23 cellular contexts compared by ENCODE assay signal in genomic region chr2:129490666-129491065, GRCh38.
DNase-seq lines count a peak whose midpoint lies in the region; ATAC-seq, FAIRE-seq and TF ChIP-seq lines count a peak whose summit lies in the region.
"Had no signal": no experiment of that assay in that cellular context is flagged by ENCODE, and none has a peak within 500 bp of the region (broad histone marks: within the 10 kb centered on the region; RNA-seq: fewer than 3 reads in every experiment).

No MANE protein-coding gene starts in this region.

- intact Hi-C loops in thyroid gland (cut with DNase I), result no loop called here

- H3K36me3 Mint-ChIP-seq in nephron (ENCODE audit: low read depth), result no peaks in the 10 kb centered on the region

- no peak overlapping the region for H3K4me3 Mint-ChIP-seq in nephron
- H3K4me3 Mint-ChIP-seq in stimulated activated naive CD8-positive, alpha-beta T cell treated with anti-CD3 and anti-CD28 coated beads, Interleukin-15, amount 100 ng/mL, for 72 hours, result no peak overlapping the region
- H3K4me3 Mint-ChIP-seq: CD4-positive, alpha-beta T cell had no signal

- H3K9me3 Mint-ChIP-seq in nephron, result no peaks in the 10 kb centered on the region
- H3K9me3 Mint-ChIP-seq in stimulated activated naive CD8-positive, alpha-beta T cell treated with anti-CD3 and anti-CD28 coated beads, Interleukin-15, amount 100 ng/mL, for 72 hours, result peaks cover 0 to 5% of the 10 kb centered on the region in 2 donors
- H3K9me3 Mint-ChIP-seq: CD4-positive, alpha-beta T cell had no signal

- no peaks in the 10 kb centered on the region for H3K36me3 ChIP-seq in hepatocyte (replicated peaks; ENCODE audit: insufficient read depth, low read depth)
- H3K36me3 ChIP-seq in thyroid gland, result no peaks in the 10 kb centered on the region
- H3K36me3 ChIP-seq in SK-N-SH (replicated peaks in 1 of 2; ENCODE audit: control insufficient read depth in 1 of 2, insufficient read depth in 2 of 2, low read length in 1 of 2), result no peaks in the 10 kb centered on the region
- H3K36me3 ChIP-seq: BLaER1, Peyer's patch, SJSA1 had no signal

- no peaks in the 10 kb centered on the region for H3K9me3 ChIP-seq in hepatocyte (ENCODE audit: low read depth)
- H3K9me3 ChIP-seq in thyroid gland, result no peaks in the 10 kb centered on the region
- H3K9me3 ChIP-seq in SK-N-SH, result no peaks in the 10 kb centered on the region
- H3K9me3 ChIP-seq: BLaER1, Caco-2, Peyer's patch, SJSA1 had no signal

- H3K79me2 ChIP-seq in hepatocyte (no peaks in the 10 kb centered on the region), SK-N-SH (ENCODE audit: insufficient read depth) (no peaks in the 10 kb centered on the region)

- no peaks in the 10 kb centered on the region for H3F3A ChIP-seq in SK-N-SH (replicated peaks; ENCODE audit: insufficient read depth)

- H3K9ac ChIP-seq in SK-N-SH, result no peak overlapping the region
- H3K9ac ChIP-seq: BLaER1 had no signal

- WGBS in hepatocyte (ENCODE audit: low lambda C conversion rate, missing lambda C conversion rate), result 87% methylated on average over 7 of the region's 7 CpGs
- 50 to 73% methylated on average over 7 of the region's 7 CpGs for WGBS in thyroid gland, 2 donors
- 32% methylated on average over 7 of the region's 7 CpGs for WGBS in SK-N-SH (ENCODE audit: low lambda C conversion rate)

- H4K20me1 ChIP-seq in hepatocyte (ENCODE audit: insufficient read depth, poor library complexity, severe bottlenecking) (no peaks in the 10 kb centered on the region), SK-N-SH (ENCODE audit: insufficient read depth) (no peaks in the 10 kb centered on the region)
- H4K20me1 ChIP-seq: BLaER1 had no signal

- H3K4me2 ChIP-seq in hepatocyte (no peak overlapping the region), SK-N-SH (no peak overlapping the region)
- H3K4me2 ChIP-seq: BLaER1 had no signal

- no peak for TF ChIP-seq RAD21 in SK-N-SH (IDR thresholded peaks at IDR 0.05; ENCODE audit: low read length)

- H3K4me1 Mint-ChIP-seq in nephron, result peaks cover 11% of the 10 kb centered on the region
- no peaks in the 10 kb centered on the region for H3K4me1 Mint-ChIP-seq in stimulated activated naive CD8-positive, alpha-beta T cell treated with anti-CD3 and anti-CD28 coated beads, Interleukin-15, amount 100 ng/mL, for 72 hours

- no peaks in the 10 kb centered on the region for H3K27me3 ChIP-seq in hepatocyte
- no peaks in the 10 kb centered on the region for H3K27me3 ChIP-seq in thyroid gland
- no peaks in the 10 kb centered on the region for H3K27me3 ChIP-seq in SK-N-SH (ENCODE audit: insufficient read depth)
- H3K27me3 ChIP-seq: BLaER1, Peyer's patch, SJSA1 had no signal

- no peak for TF ChIP-seq POLR2A in thyroid gland (IDR thresholded peaks at IDR 0.05)

- peak overlapping the region; percentile 49 to 73 (median 72) for H3K27ac Mint-ChIP-seq in nephron
- H3K27ac Mint-ChIP-seq in stimulated activated naive CD8-positive, alpha-beta T cell treated with anti-CD3 and anti-CD28 coated beads, Interleukin-15, amount 100 ng/mL, for 72 hours, result no peak overlapping the region
- H3K27ac Mint-ChIP-seq: CD4-positive, alpha-beta T cell had no signal

- TF ChIP-seq CTCF in hepatocyte (IDR thresholded peaks at IDR 0.05; ENCODE audit: poor library complexity), result no peak
- TF ChIP-seq CTCF in nephron (IDR thresholded peaks at IDR 0.05; ENCODE audit: unreplicated experiment in 3 of 3), result no peak
- no peak for TF ChIP-seq CTCF in thyroid gland (IDR thresholded peaks at IDR 0.05)
- no peak for TF ChIP-seq CTCF in SK-N-SH (IDR thresholded peaks at IDR 0.05)

- H3K27ac ChIP-seq in hepatocyte (no peak overlapping the region), thyroid gland (no peak overlapping the region), SK-N-SH (ENCODE audit: low read depth in 2 of 2, low read length in 1 of 2) (no peak overlapping the region)
- H3K27ac ChIP-seq: 22Rv1, BLaER1, Peyer's patch, SJSA1 had no signal

- H2AFZ ChIP-seq in hepatocyte (no peak overlapping the region), SK-N-SH (ENCODE audit: low read depth) (no peak overlapping the region)

- FAIRE-seq in RCC 7860 (lab: Jason Lieb, UNC), result no peak
- FAIRE-seq: GM12891, H54 had no signal

- TF ChIP-seq EP300 in SK-N-SH (IDR thresholded peaks at IDR 0.05; ENCODE audit: borderline replicate concordance in 1 of 2, low read depth in 1 of 2, low read length in 1 of 2), result no peak

- CTCF ChIA-PET in SK-N-SH (lab: Yijun Ruan, JAX), result no interaction called here

- no peak for ATAC-seq in stimulated activated naive CD8-positive, alpha-beta T cell treated with anti-CD3 and anti-CD28 coated beads, Interleukin-15, amount 100 ng/mL, for 72 hours

- H3K27me3 Mint-ChIP-seq in nephron (ENCODE audit: low read depth), result peaks cover 9% of the 10 kb centered on the region
- peaks cover 12% of the 10 kb centered on the region for H3K27me3 Mint-ChIP-seq in stimulated activated naive CD8-positive, alpha-beta T cell treated with anti-CD3 and anti-CD28 coated beads, Interleukin-15, amount 100 ng/mL, for 72 hours

- POLR2A ChIA-PET in SK-N-SH (lab: Yijun Ruan, JAX), result no interaction called here

- DNase-seq in NCI-H2171 treated with DMSO at 0.1 percent for 48 hours (lab: John Stamatoyannopoulos, UW), result peak; percentile 5
- no peak for DNase-seq in NCI-H2171 (lab: John Stamatoyannopoulos, UW)
- DNase-seq in hepatocyte (ENCODE audit: low spot score), result peak; percentile 21
- DNase-seq in thyroid gland, result peak; percentile 3 to 6
- no peak for DNase-seq in RCC 7860 (ENCODE audit: low spot score)
- no peak for DNase-seq in SK-N-SH
- no peak for DNase-seq in stimulated activated naive CD8-positive, alpha-beta T cell treated with anti-CD3 and anti-CD28 coated beads, Interleukin-15, amount 100 ng/mL, for 72 hours
- DNase-seq: ACHN; Caco-2; CD4-positive, alpha-beta T cell; DMS153; KG1; NCI-H1092 treated with DMSO at 0.1 percent for 48 hours; NCI-H146; NCI-H2029; NCI-H524 treated with DMSO at 0.1 percent for 48 hours; Peyer's patch had no signal

- H3K9me2 ChIP-seq in hepatocyte (replicated peaks; ENCODE audit: insufficient read depth) (no peaks in the 10 kb centered on the region), SK-N-SH (no peaks in the 10 kb centered on the region)

- H3K4me3 ChIP-seq in hepatocyte (no peak overlapping the region), thyroid gland (replicated peaks in 1 of 3) (no peak overlapping the region), SK-N-SH (ENCODE audit: low read depth in 2 of 2, low read length in 1 of 2) (no peak overlapping the region)
- H3K4me3 ChIP-seq: BLaER1, Peyer's patch, SJSA1 had no signal

- H3K4me1 ChIP-seq in hepatocyte (ENCODE audit: insufficient read depth) (no peaks in the 10 kb centered on the region), thyroid gland (no peaks in the 10 kb centered on the region), SK-N-SH (ENCODE audit: control insufficient read depth in 1 of 2, insufficient read depth in 2 of 2, low read depth in 1 of 2, low read length in 1 of 2) (no peaks in the 10 kb centered on the region)
- H3K4me1 ChIP-seq: Caco-2, Peyer's patch, SJSA1 had no signal

TF ChIP-seq in SK-N-SH, 30 proteins besides CTCF, POLR2A, EP300 and RAD21:
- TF ChIP-seq ZBTB33 (IDR thresholded peaks at IDR 0.05; ENCODE audit: borderline replicate concordance, low read depth), result no peak
- TF ChIP-seq REST (IDR thresholded peaks at IDR 0.05; ENCODE audit: low read depth, low read length), result no peak
- no peak for TF ChIP-seq GABPA (IDR thresholded peaks at IDR 0.05; ENCODE audit: low read depth)
- TF ChIP-seq RXRA (IDR thresholded peaks at IDR 0.05; ENCODE audit: borderline replicate concordance, low read depth), result no peak
TF ChIP-seq in SK-N-SH: peak in this region for 0.

Comparison
In these comparisons a context has a peak if more than half of its experiments do, and no peak if none do; other contexts are left out.
1. DNase-seq: peak in NCI-H2171 treated with DMSO at 0.1 percent for 48 hours (single experiment), hepatocyte (single experiment) and thyroid gland (2 of 2); none in NCI-H2171 (single experiment), RCC 7860 (single experiment), SK-N-SH (single experiment) and stimulated activated naive CD8-positive, alpha-beta T cell treated with anti-CD3 and anti-CD28 coated beads, Interleukin-15, amount 100 ng/mL, for 72 hours (0 of 2).
2. H3K27ac Mint-ChIP-seq: peak in nephron (3 of 3); none in stimulated activated naive CD8-positive, alpha-beta T cell treated with anti-CD3 and anti-CD28 coated beads, Interleukin-15, amount 100 ng/mL, for 72 hours (0 of 2).